ENCODE assay signal across 8 cellular contexts in genomic region chr3:132660056-132660744, GRCh38. TPM values are rescaled to one million over a fixed set of nuclear protein-coding genes. Genes with fewer than 3 reads are reported as not detected.
DNase-seq lines count a peak whose midpoint lies in the region; ATAC-seq and TF ChIP-seq lines count a peak whose summit lies in the region.

Gene UBA5 (plus strand): TSS chr3:132660329. CDS start chr3:132660538, 209 bp downstream.

- TF ChIP-seq POLR2A in testis (IDR thresholded peaks at IDR 0.05), result no peak

- peak; percentile 70 for ATAC-seq in GM21619 (IDR thresholded peaks at IDR 0.05; ENCODE audit: unreplicated experiment)

- in situ Hi-C loops in SK-MEL-5 (cut with HindIII; ENCODE audit: low pct_unique_long_range_greater_than_20kb, low sequenced_read_pairs), result no loop called here

- intact Hi-C loops in testis (cut with DNase I; ENCODE audit: low total_unique reads), result no loop called here

- no peaks in the 10 kb centered on the region for H3K9me3 ChIP-seq in testis

- TF ChIP-seq EP300 in Ishikawa (IDR thresholded peaks at IDR 0.05; ENCODE audit: borderline replicate concordance), result no peak

- H3K27ac Mint-ChIP-seq in activated naive CD4-positive, alpha-beta T cell treated with anti-CD3 and anti-CD28 coated beads, Interleukin-2, amount 10 ng/mL, durations not matched to agents 7 days and 5 days, result peak within 1 kb of the TSS; percentile 95

- peaks cover 7% of the 10 kb centered on the region for H3K36me3 Mint-ChIP-seq in activated naive CD4-positive, alpha-beta T cell treated with anti-CD3 and anti-CD28 coated beads, Interleukin-2, amount 10 ng/mL, durations not matched to agents 7 days and 5 days

- peak within 1 kb of the TSS; percentile 81 to 96 for H3K4me3 ChIP-seq in testis

- peak; percentile 77 for DNase-seq in EH (ENCODE audit: low read depth)
- DNase-seq in SK-MEL-5 (ENCODE audit: low read depth, low spot score), result peak; percentile 62
- peak; percentile 80 for DNase-seq in activated naive CD4-positive, alpha-beta T cell treated with anti-CD3 and anti-CD28 coated beads, Interleukin-2, amount 10 ng/mL, durations not matched to agents 7 days and 5 days
- peak; percentile 81 for DNase-seq in germinal center (ENCODE audit: low spot score)
- DNase-seq in occipital lobe (lab: John Stamatoyannopoulos, UW), result peak; percentile 77
- DNase-seq in testis, result peak; percentile 73

- H3K4me3 Mint-ChIP-seq in activated naive CD4-positive, alpha-beta T cell treated with anti-CD3 and anti-CD28 coated beads, Interleukin-2, amount 10 ng/mL, durations not matched to agents 7 days and 5 days, result peak within 1 kb of the TSS; percentile 95

- H3K27me3 Mint-ChIP-seq in activated naive CD4-positive, alpha-beta T cell treated with anti-CD3 and anti-CD28 coated beads, Interleukin-2, amount 10 ng/mL, durations not matched to agents 7 days and 5 days, result no peaks in the 10 kb centered on the region

- H3K36me3 ChIP-seq in testis (ENCODE audit: low read depth, missing control alignments), result no peaks in the 10 kb centered on the region

- CTCF ChIA-PET in activated naive CD4-positive, alpha-beta T cell treated with anti-CD3 and anti-CD28 coated beads, Interleukin-2, amount 10 ng/mL, durations not matched to agents 7 days and 5 days (lab: Charles Lee), result interaction anchor here (2.3 to 2.8 kb wide), 2 partner anchors 17 to 124 kb away, joined by 7 to 11 read pairs; no protein-coding TSS in a partner anchor

- TF ChIP-seq CTCF in testis (IDR thresholded peaks at IDR 0.05), result no peak

- H3K27ac ChIP-seq in testis, result peak within 1 kb of the TSS; percentile 89 to 90

- peaks cover 37% of the 10 kb centered on the region for H3K4me1 Mint-ChIP-seq in activated naive CD4-positive, alpha-beta T cell treated with anti-CD3 and anti-CD28 coated beads, Interleukin-2, amount 10 ng/mL, durations not matched to agents 7 days and 5 days

- peaks cover 12% of the 10 kb centered on the region for H3K4me1 ChIP-seq in testis

- TF ChIP-seq RAD21 in Ishikawa (IDR thresholded peaks at IDR 0.05; ENCODE audit: low read depth), result no peak

- no peaks in the 10 kb centered on the region for H3K27me3 ChIP-seq in testis

- 0% methylated on average over 19 to 27 of the region's 58 CpGs for WGBS in testis, 2 donors

- H3K9me3 Mint-ChIP-seq in activated naive CD4-positive, alpha-beta T cell treated with anti-CD3 and anti-CD28 coated beads, Interleukin-2, amount 10 ng/mL, durations not matched to agents 7 days and 5 days, result no peaks in the 10 kb centered on the region

TF ChIP-seq in Ishikawa, 13 proteins besides CTCF, POLR2A, EP300 and RAD21:
- TF ChIP-seq YY1 (IDR thresholded peaks at IDR 0.05; ENCODE audit: low read depth) (peak; percentile 61; the same call in 1 of the 2 replicates), TAF1 (IDR thresholded peaks at IDR 0.05; ENCODE audit: low read depth) (peak; percentile 75), CEBPB (IDR thresholded peaks at IDR 0.05) (no peak), TEAD4 (IDR thresholded peaks at IDR 0.05) (0 out of 2 replicates have a peak, but pooled peaks have one; percentile 4)
- TF ChIP-seq, protein P1, sequence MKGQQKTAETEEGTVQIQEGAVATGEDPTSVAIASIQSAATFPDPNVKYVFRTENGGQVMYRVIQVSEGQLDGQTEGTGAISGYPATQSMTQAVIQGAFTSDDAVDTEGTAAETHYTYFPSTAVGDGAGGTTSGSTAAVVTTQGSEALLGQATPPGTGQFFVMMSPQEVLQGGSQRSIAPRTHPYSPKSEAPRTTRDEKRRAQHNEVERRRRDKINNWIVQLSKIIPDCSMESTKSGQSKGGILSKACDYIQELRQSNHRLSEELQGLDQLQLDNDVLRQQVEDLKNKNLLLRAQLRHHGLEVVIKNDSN (IDR thresholded peaks at IDR 0.05), result 0 out of 2 replicates have a peak, but pooled peaks have one; percentile 1

RNA-seq across cellular contexts. Expression of gene UBA5, which starts in this region (rescaled TPM):
- total RNA-seq in SK-MEL-5 (2014; rRNA removed; shearing (Covaris generic)), result 39.0 and 44.3 TPM in 2 replicates
- 41.4 and 42.2 TPM in 2 replicates for polyA plus RNA-seq in SK-MEL-5 (2015; cell fraction: cytosol; rRNA removed)
- 109 and 115 TPM in 2 replicates for polyA plus RNA-seq in SK-MEL-5 (2015; cell fraction: nucleus; rRNA removed)
- total RNA-seq in occipital lobe (85.0 TPM), testis (10 to 100 TPM; 25.6 to 52.8 TPM)
- polyA plus RNA-seq in testis (ENCODE audit: insufficient read depth, low read depth, low replicate concordance), result 23.2 TPM

Comparison
In these comparisons a context has a peak if more than half of its experiments do, and no peak if none do; other contexts are left out.
1. Peak in every context shown above with its lines: DNase-seq, ATAC-seq, H3K4me3 ChIP-seq and H3K27ac ChIP-seq.